In the genomic region with DNA sequence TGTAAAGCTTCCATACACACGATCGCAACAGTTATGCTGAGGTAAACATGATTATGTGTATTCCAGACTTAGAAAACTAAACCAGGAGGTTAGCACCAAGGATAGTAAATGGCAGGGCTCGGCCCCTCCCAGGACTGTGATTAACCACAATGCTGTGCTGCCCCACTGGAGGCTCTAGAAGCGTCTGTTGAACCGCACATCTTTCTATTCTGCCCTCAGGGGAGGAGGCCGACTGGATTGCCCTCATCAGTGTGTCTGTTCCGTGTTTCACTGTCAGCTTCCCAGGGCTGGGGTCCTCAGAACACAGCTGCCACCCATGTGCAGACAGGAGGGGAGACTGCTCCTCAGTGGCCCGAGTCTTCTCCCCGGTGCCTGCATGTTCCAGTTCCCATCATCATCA, we compare ENCODE assay signal across 34 cellular contexts. TPM values are rescaled to one million over a fixed set of nuclear protein-coding genes. Genes with fewer than 3 reads are reported as not detected.
"Had no signal": no experiment of that assay in that cellular context is flagged by ENCODE, and none has a peak within 500 bp of the region (broad histone marks: within the 10 kb centered on the region; RNA-seq: fewer than 3 reads in every experiment).

No MANE protein-coding gene starts in this region.

- H3K27me3 ChIP-seq: adrenal gland, body of pancreas, cardiac muscle cell, gastrocnemius medialis, ovary, suprapubic skin, tibial artery, upper lobe of right lung had no signal

- H3K4me1 ChIP-seq: prostate gland, upper lobe of right lung had no signal

- H3K4me3 Mint-ChIP-seq: activated CD4-positive, alpha-beta T cell treated with anti-CD3 and anti-CD28 coated beads for 36 hours; activated CD8-positive, alpha-beta memory T cell treated with anti-CD3 and anti-CD28 coated beads, Interleukin-2, amount 10 ng/mL, durations not matched to agents 7 days and 5 days; activated CD8-positive, alpha-beta T cell treated with anti-CD3 and anti-CD28 coated beads, Interleukin-2, amount 10 ng/mL, durations not matched to agents 7 days and 5 days; activated naive CD8-positive, alpha-beta T cell; T-helper 2 cell treated with Interferon-gamma antibody and Interleukin-4, amounts not matched to agents 5 μg/mL and 100 μg/mL, for 36 hours had no signal

- H3K36me3 ChIP-seq: ovary had no signal

- DNase-seq: activated CD4-positive, alpha-beta T cell treated with anti-CD3 and anti-CD28 coated beads for 36 hours; activated CD4-positive, CD25-positive, alpha-beta regulatory T cell; activated CD8-positive, alpha-beta memory T cell treated with anti-CD3 and anti-CD28 coated beads, Interleukin-2, amount 10 ng/mL, durations not matched to agents 7 days and 5 days; activated CD8-positive, alpha-beta T cell treated with anti-CD3 and anti-CD28 coated beads, Interleukin-2, amount 10 ng/mL, durations not matched to agents 7 days and 5 days; activated naive CD4-positive, alpha-beta T cell; activated T-cell treated with anti-CD3 and anti-CD28 coated beads, Interleukin-2, amount 50 U/mL, for 48 hours; body of pancreas; esophagus squamous epithelium; hippocampal formation; left colon; mammary epithelial cell; retina; stimulated activated CD4-positive, alpha-beta T cell treated with anti-CD3 and anti-CD28 coated beads, Interleukin-4, amount 100 ng/mL, for 4 hours; stimulated activated CD8-positive, alpha-beta memory T cell treated with anti-CD3 and anti-CD28 coated beads, Interleukin-4, amount 100 ng/mL, for 48 hours; stimulated activated naive CD4-positive, alpha-beta T cell; T-helper 1 cell had no signal

- H3K9me3 Mint-ChIP-seq: T-helper 2 cell treated with Interferon-gamma antibody and Interleukin-4, amounts not matched to agents 5 μg/mL and 100 μg/mL, for 36 hours had no signal

- H3K27ac Mint-ChIP-seq: activated CD4-positive, alpha-beta T cell treated with anti-CD3 and anti-CD28 coated beads for 36 hours; activated CD8-positive, alpha-beta memory T cell treated with anti-CD3 and anti-CD28 coated beads, Interleukin-2, amount 10 ng/mL, durations not matched to agents 7 days and 5 days; activated CD8-positive, alpha-beta T cell treated with anti-CD3 and anti-CD28 coated beads, Interleukin-2, amount 10 ng/mL, durations not matched to agents 7 days and 5 days; activated naive CD8-positive, alpha-beta T cell; T-helper 2 cell treated with Interferon-gamma antibody and Interleukin-4, amounts not matched to agents 5 μg/mL and 100 μg/mL, for 36 hours had no signal

- H3K27me3 Mint-ChIP-seq: activated CD4-positive, alpha-beta T cell treated with anti-CD3 and anti-CD28 coated beads for 36 hours; activated CD8-positive, alpha-beta memory T cell treated with anti-CD3 and anti-CD28 coated beads, Interleukin-2, amount 10 ng/mL, durations not matched to agents 7 days and 5 days; activated naive CD8-positive, alpha-beta T cell had no signal

- H3K4me1 Mint-ChIP-seq: activated CD4-positive, alpha-beta T cell treated with anti-CD3 and anti-CD28 coated beads for 36 hours; activated CD8-positive, alpha-beta memory T cell treated with anti-CD3 and anti-CD28 coated beads, Interleukin-2, amount 10 ng/mL, durations not matched to agents 7 days and 5 days had no signal

- H3K36me3 Mint-ChIP-seq: activated CD8-positive, alpha-beta memory T cell treated with anti-CD3 and anti-CD28 coated beads, Interleukin-2, amount 10 ng/mL, durations not matched to agents 7 days and 5 days had no signal

- H3K9me3 ChIP-seq: adrenal gland, body of pancreas, esophagus squamous epithelium, gastrocnemius medialis, ovary, prostate gland, suprapubic skin, tibial artery, upper lobe of right lung had no signal

- FAIRE-seq: keratinocyte had no signal

- H3K27ac ChIP-seq: cardiac muscle cell, esophagus squamous epithelium, gastrocnemius medialis, ovary, prostate gland, suprapubic skin, upper lobe of right lung had no signal

- H3K4me3 ChIP-seq: adrenal gland, body of pancreas, cardiac muscle cell, esophagus squamous epithelium, gastrocnemius medialis, ovary, prostate gland, skin epidermis, suprapubic skin, tibial artery, upper lobe of right lung had no signal

RNA-seq across cellular contexts. Expression of a gene that starts 12.8 kb away (rescaled TPM):
- total RNA-seq: activated CD8-positive, alpha-beta memory T cell treated with anti-CD3 and anti-CD28 coated beads, Interleukin-2, amount 10 ng/mL, durations not matched to agents 7 days and 5 days; activated CD8-positive, alpha-beta T cell treated with anti-CD3 and anti-CD28 coated beads, Interleukin-2, amount 10 ng/mL, durations not matched to agents 7 days and 5 days; adrenal gland; aorta; cerebellum; esophagus squamous epithelium; gastrocnemius medialis; left colon; liver; mammary epithelial cell; ovary; prostate gland; sciatic nerve; suprapubic skin had no signal
- polyA plus RNA-seq: cardiac muscle cell, keratinocyte, liver, mammary epithelial cell, neural cell had no signal

RNA-seq across cellular contexts. Expression of a gene that starts 27.5 kb away (rescaled TPM):
- total RNA-seq: activated CD4-positive, alpha-beta T cell treated with anti-CD3 and anti-CD28 coated beads for 36 hours; activated CD8-positive, alpha-beta memory T cell treated with anti-CD3 and anti-CD28 coated beads, Interleukin-2, amount 10 ng/mL, durations not matched to agents 7 days and 5 days; activated CD8-positive, alpha-beta T cell treated with anti-CD3 and anti-CD28 coated beads, Interleukin-2, amount 10 ng/mL, durations not matched to agents 7 days and 5 days; aorta; esophagus squamous epithelium; left colon; mammary epithelial cell; mucosa of gallbladder; sciatic nerve; suprapubic skin had no signal
- polyA plus RNA-seq: adrenal gland, aorta, cardiac muscle cell, keratinocyte, liver, mammary epithelial cell had no signal

RNA-seq across cellular contexts. Expression of a gene that starts 50.9 kb away (rescaled TPM):
- total RNA-seq: activated CD4-positive, alpha-beta T cell treated with anti-CD3 and anti-CD28 coated beads for 36 hours; activated CD8-positive, alpha-beta memory T cell treated with anti-CD3 and anti-CD28 coated beads, Interleukin-2, amount 10 ng/mL, durations not matched to agents 7 days and 5 days; activated CD8-positive, alpha-beta T cell treated with anti-CD3 and anti-CD28 coated beads, Interleukin-2, amount 10 ng/mL, durations not matched to agents 7 days and 5 days; cardiac muscle cell; esophagus squamous epithelium had no signal
- polyA plus RNA-seq: cardiac muscle cell, keratinocyte, neural cell had no signal
